In the genomic region with DNA sequence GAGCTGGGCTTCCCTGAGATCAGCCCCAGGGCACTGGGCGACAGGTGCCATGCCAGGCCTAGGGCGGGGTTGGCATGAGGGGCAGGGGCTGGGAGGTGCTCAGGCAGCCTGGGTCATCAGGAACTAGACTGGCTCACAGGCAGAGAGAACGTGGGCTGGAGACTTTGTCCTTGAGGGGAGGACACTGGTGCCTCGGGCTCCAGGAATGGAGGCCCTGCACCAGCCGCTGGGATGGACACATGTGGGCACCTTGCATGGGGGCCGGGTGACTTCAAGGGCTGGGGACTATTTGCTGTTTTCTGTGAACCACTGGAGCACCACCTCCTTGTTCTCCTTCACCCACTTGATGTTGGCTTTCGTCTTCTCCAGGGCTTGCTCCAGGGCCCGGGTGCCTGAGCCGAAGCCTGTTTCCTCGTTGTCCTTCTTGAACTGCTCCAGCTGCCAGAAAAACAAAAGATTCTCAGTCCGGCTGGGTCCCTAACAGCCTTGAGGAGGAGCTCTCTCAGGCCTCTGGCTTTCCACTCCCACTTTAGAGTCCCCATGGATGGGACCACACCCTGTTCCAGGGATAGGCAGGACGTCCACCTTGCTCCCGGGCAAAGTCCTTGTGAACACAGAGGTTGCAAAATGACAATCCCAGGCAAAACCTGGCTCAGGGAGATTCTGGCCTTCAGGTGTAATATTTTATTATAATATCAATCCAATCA, we compare ENCODE assay signal across 13 cellular contexts. TPM values are rescaled to one million over a fixed set of nuclear protein-coding genes. Genes with fewer than 3 reads are reported as not detected.
DNase-seq lines count a peak whose midpoint lies in the region; ATAC-seq and TF ChIP-seq lines count a peak whose summit lies in the region.
"Had no signal": no experiment of that assay in that cellular context is flagged by ENCODE, and none has a peak within 500 bp of the region (broad histone marks: within the 10 kb centered on the region; RNA-seq: fewer than 3 reads in every experiment).

No MANE protein-coding gene starts in this region.

- H4K20me1 ChIP-seq in PC-3 (ENCODE audit: low read length) (no peaks in the 10 kb centered on the region), osteoblast (ENCODE audit: insufficient read depth, low read length) (peaks cover 6% of the 10 kb centered on the region)

- BruUV-seq in Calu3 (replicated peaks; lab: Mats Ljungman, UMichigan) (no TSS peak), PC-3 (replicated peaks; lab: Mats Ljungman, UMichigan) (TSS peak; percentile 85)

- H2AFZ ChIP-seq in PC-3 (ENCODE audit: low read length) (no peak overlapping the region), osteoblast (ENCODE audit: low read length) (no peak overlapping the region)

- H3K4me3 ChIP-seq in PC-3 (ENCODE audit: low read length) (no peak overlapping the region), right cardiac atrium (ENCODE audit: low read length) (no peak overlapping the region), osteoblast (ENCODE audit: insufficient read depth, low read length) (no peak overlapping the region)
- H3K4me3 ChIP-seq: gastrocnemius medialis had no signal

- H3K27me3 ChIP-seq in PC-3 (ENCODE audit: low read length) (no peaks in the 10 kb centered on the region), right cardiac atrium (ENCODE audit: control insufficient read depth, insufficient read depth) (no peaks in the 10 kb centered on the region), osteoblast (ENCODE audit: insufficient read depth, low read length) (no peaks in the 10 kb centered on the region)
- H3K27me3 ChIP-seq: gastrocnemius medialis had no signal

- no peak overlapping the region; the same call in 1 of the 2 replicates for H3K9ac ChIP-seq in PC-3 (ENCODE audit: low read length)

- H3K36me3 ChIP-seq in PC-3 (ENCODE audit: low read depth, low read length) (no peaks in the 10 kb centered on the region), osteoblast (ENCODE audit: insufficient read depth, low read length) (peaks cover 51% of the 10 kb centered on the region)
- H3K36me3 ChIP-seq: gastrocnemius medialis had no signal

- H3K4me1 ChIP-seq in PC-3 (ENCODE audit: insufficient read depth, low read length) (peaks cover 56% of the 10 kb centered on the region), right cardiac atrium (ENCODE audit: control insufficient read depth, insufficient read depth, low read length) (no peaks in the 10 kb centered on the region), osteoblast (ENCODE audit: insufficient read depth, low read length) (peaks cover 10% of the 10 kb centered on the region)
- H3K4me1 ChIP-seq: gastrocnemius medialis had no signal

- DNase-seq in Calu3 (peak; percentile 76), PC-3 (peak; percentile 51), right cardiac atrium (peak in 2 of 3 donors; percentile 15 to 50), osteoblast (ENCODE audit: insufficient read length, low spot score, missing footprints) (peak; percentile 49), GM19240 (ENCODE audit: insufficient read length, low spot score) (no peak), SIG-M5 treated with dmso at 0.1 percent for 504 hours (lab: John Stamatoyannopoulos, UW; ENCODE audit: unreplicated experiment) (no peak)
- DNase-seq in stimulated activated naive B cell treated with anti-CD40 and anti-IgM and Interleukin-4, amounts not matched to agents 10 μg/mL and 1 μg/mL and 100 μg/mL, for 72 hours, result no peak
- no peak for DNase-seq in stimulated activated CD4-positive, alpha-beta T cell treated with anti-CD3 and anti-CD28 coated beads, Interleukin-2, amount 100 ng/mL, for 48 hours
- DNase-seq: activated CD4-positive, alpha-beta T cell treated with anti-CD3 and anti-CD28 coated beads, Interleukin-2, amount 50 U/mL, for 1 hour; gastrocnemius medialis; naive B cell; NCI-H187 treated with DMSO at 0.1 percent for 48 hours had no signal

- peaks cover 51% of the 10 kb centered on the region for H3K4me1 Mint-ChIP-seq in Calu3 (ENCODE audit: low read depth, unreplicated experiment)
- peaks cover 22 to 29% of the 10 kb centered on the region in 2 donors for H3K4me1 Mint-ChIP-seq in stimulated activated naive B cell treated with anti-CD40 and anti-IgM and Interleukin-4, amounts not matched to agents 10 μg/mL and 1 μg/mL and 100 μg/mL, for 72 hours

- intact Hi-C loops in Calu3 (cut with micrococcal nuclease; ENCODE audit: unreplicated experiment) (loop anchor here (5.0 kb wide), 1 partner anchor 62 kb away; no protein-coding TSS in a partner anchor), PC-3 (cut with micrococcal nuclease) (no loop called here), right cardiac atrium (cut with DNase I) (no loop called here)

- POLR2A ChIA-PET in PC-3 (lab: Charles Lee; ENCODE audit: unreplicated experiment), result no interaction called here

- H3K9me3 Mint-ChIP-seq in Calu3 (ENCODE audit: low read depth, unreplicated experiment), result no peaks in the 10 kb centered on the region
- peaks cover 4 to 10% of the 10 kb centered on the region in 2 donors for H3K9me3 Mint-ChIP-seq in stimulated activated naive B cell treated with anti-CD40 and anti-IgM and Interleukin-4, amounts not matched to agents 10 μg/mL and 1 μg/mL and 100 μg/mL, for 72 hours

- H3K79me2 ChIP-seq in PC-3 (ENCODE audit: low read length) (no peaks in the 10 kb centered on the region), osteoblast (ENCODE audit: insufficient read depth, low read length) (peaks cover 3% of the 10 kb centered on the region)

- no peak for TF ChIP-seq CTCF in Calu3 (IDR thresholded peaks at IDR 0.05; ENCODE audit: unreplicated experiment)
- no peak for TF ChIP-seq CTCF in PC-3 (conservative IDR thresholded peaks at IDR 0.05; ENCODE audit: low read depth, low read length)
- TF ChIP-seq CTCF in osteoblast (IDR thresholded peaks at IDR 0.05; ENCODE audit: extremely low read depth, low read depth, low read length), result no peak

- peak overlapping the region; percentile 26 for H3K4me3 Mint-ChIP-seq in Calu3 (ENCODE audit: low read depth, unreplicated experiment)
- no peak overlapping the region for H3K4me3 Mint-ChIP-seq in stimulated activated naive B cell treated with anti-CD40 and anti-IgM and Interleukin-4, amounts not matched to agents 10 μg/mL and 1 μg/mL and 100 μg/mL, for 72 hours
- H3K4me3 Mint-ChIP-seq: activated naive CD8-positive, alpha-beta T cell had no signal

- peak overlapping the region; percentile 88 for H3K27ac Mint-ChIP-seq in Calu3 (ENCODE audit: unreplicated experiment)
- H3K27ac Mint-ChIP-seq in stimulated activated naive B cell treated with anti-CD40 and anti-IgM and Interleukin-4, amounts not matched to agents 10 μg/mL and 1 μg/mL and 100 μg/mL, for 72 hours, result no peak overlapping the region
- H3K27ac Mint-ChIP-seq: activated naive CD8-positive, alpha-beta T cell; naive B cell had no signal

- no peaks in the 10 kb centered on the region for H3F3A ChIP-seq in PC-3 (ENCODE audit: low read length, unreplicated experiment)

- H3K27me3 Mint-ChIP-seq in Calu3 (ENCODE audit: unreplicated experiment), result no peaks in the 10 kb centered on the region
- no peaks in the 10 kb centered on the region for H3K27me3 Mint-ChIP-seq in stimulated activated naive B cell treated with anti-CD40 and anti-IgM and Interleukin-4, amounts not matched to agents 10 μg/mL and 1 μg/mL and 100 μg/mL, for 72 hours

- H3K9me3 ChIP-seq in PC-3 (ENCODE audit: low read length), result no peaks in the 10 kb centered on the region
- no peaks in the 10 kb centered on the region for H3K9me3 ChIP-seq in right cardiac atrium (ENCODE audit: control insufficient read depth, low read length)
- H3K9me3 ChIP-seq in osteoblast (ENCODE audit: low read depth, low read length), result no peaks in the 10 kb centered on the region
- H3K9me3 ChIP-seq: gastrocnemius medialis had no signal

- peak overlapping the region; percentile 99 for H3K27ac ChIP-seq in PC-3 (ENCODE audit: low read length)
- H3K27ac ChIP-seq in right cardiac atrium (ENCODE audit: low read length), result no peak overlapping the region
- H3K27ac ChIP-seq in osteoblast (ENCODE audit: low read depth, low read length), result no peak overlapping the region
- H3K27ac ChIP-seq: gastrocnemius medialis had no signal

- peaks cover 12% of the 10 kb centered on the region for H3K36me3 Mint-ChIP-seq in Calu3 (ENCODE audit: insufficient read depth, unreplicated experiment)
- H3K36me3 Mint-ChIP-seq in stimulated activated naive B cell treated with anti-CD40 and anti-IgM and Interleukin-4, amounts not matched to agents 10 μg/mL and 1 μg/mL and 100 μg/mL, for 72 hours, result no peaks in the 10 kb centered on the region
- H3K36me3 Mint-ChIP-seq: naive B cell had no signal

- no peaks in the 10 kb centered on the region for H3K9me2 ChIP-seq in PC-3 (replicated peaks; ENCODE audit: low read length)

- CTCF ChIA-PET in Calu3 (lab: Charles Lee) (interaction anchor here (0.6 to 1.1 kb wide), 3 partner anchors 35 to 90 kb away, joined by 3 to 4 read pairs (median 3); a partner anchor contains a TSS), PC-3 (lab: Charles Lee) (no interaction called here)

- ATAC-seq in PC-3, result peak; percentile 29; the same call in 1 of the 2 replicates
- peak; percentile 33 to 51 for ATAC-seq in right cardiac atrium
- ATAC-seq in stimulated activated naive B cell treated with anti-CD40 and anti-IgM and Interleukin-4, amounts not matched to agents 10 μg/mL and 1 μg/mL and 100 μg/mL, for 72 hours (replicated peaks), result no peak
- ATAC-seq: gastrocnemius medialis had no signal

- peak overlapping the region; percentile 35 for H3K4me2 ChIP-seq in PC-3 (ENCODE audit: low read length)
- no peak overlapping the region for H3K4me2 ChIP-seq in osteoblast (ENCODE audit: insufficient read depth, low read length)

- 70% methylated on average over 13 of the region's 13 CpGs for WGBS in right cardiac atrium

RNA-seq across cellular contexts. Expression of a gene that starts 9.1 kb away (rescaled TPM):
- total RNA-seq in Calu3 (2022) (not detected in 2 replicates), PC-3 (2014; rRNA removed) (1.1 and 1.3 TPM in 2 replicates), right cardiac atrium (under 1 TPM in 3 of 4 donors, not detected in 1; 0.29 to 0.34 (median 0.29) TPM), osteoblast (0.72 and 1.5 TPM in 2 replicates)
- 0.61 TPM for polyA plus RNA-seq in right cardiac atrium
- total RNA-seq: gastrocnemius medialis had no signal

RNA-seq across cellular contexts. Expression of a gene that starts 29.4 kb away (rescaled TPM):
- total RNA-seq in Calu3 (2022) (0.68 and 1.8 TPM in 2 replicates), PC-3 (2014; rRNA removed) (113 and 133 TPM in 2 replicates), right cardiac atrium (10 to 100 TPM in 3 of 4 donors, 1 to 10 TPM in 1; 8.9 to 16.3 (median 12.1) TPM), osteoblast (87.9 and 98.7 TPM in 2 replicates)
- polyA plus RNA-seq in right cardiac atrium, result 8.8 TPM

RNA-seq across cellular contexts. Expression of a gene that starts 34.2 kb away (rescaled TPM):
- total RNA-seq in Calu3 (2022), result 5.3 and 5.9 TPM in 2 replicates
- 32.9 and 49.4 TPM in 2 replicates for total RNA-seq in PC-3 (2014; rRNA removed)
- 1 to 10 TPM; 3.4 to 8.3 (median 7.7) TPM for total RNA-seq in right cardiac atrium
- polyA plus RNA-seq in right cardiac atrium, result 5.7 TPM
- under 0.01 TPM in 2 replicates for total RNA-seq in osteoblast

Comparison
In these comparisons a context has a peak if more than half of its experiments do, and no peak if none do; other contexts are left out.
1. DNase-seq: peak in Calu3 (single experiment), PC-3 (single experiment), right cardiac atrium (2 of 3) and osteoblast (single experiment); none in GM19240 (single experiment), SIG-M5 treated with dmso at 0.1 percent for 504 hours (single experiment), stimulated activated naive B cell treated with anti-CD40 and anti-IgM and Interleukin-4, amounts not matched to agents 10 μg/mL and 1 μg/mL and 100 μg/mL, for 72 hours (single experiment) and stimulated activated CD4-positive, alpha-beta T cell treated with anti-CD3 and anti-CD28 coated beads, Interleukin-2, amount 100 ng/mL, for 48 hours (0 of 2).
2. ATAC-seq: peak in PC-3 (single experiment) and right cardiac atrium (2 of 2); none in stimulated activated naive B cell treated with anti-CD40 and anti-IgM and Interleukin-4, amounts not matched to agents 10 μg/mL and 1 μg/mL and 100 μg/mL, for 72 hours (0 of 2).